ENCODE assay signal across 8 cellular contexts in the genomic region with DNA sequence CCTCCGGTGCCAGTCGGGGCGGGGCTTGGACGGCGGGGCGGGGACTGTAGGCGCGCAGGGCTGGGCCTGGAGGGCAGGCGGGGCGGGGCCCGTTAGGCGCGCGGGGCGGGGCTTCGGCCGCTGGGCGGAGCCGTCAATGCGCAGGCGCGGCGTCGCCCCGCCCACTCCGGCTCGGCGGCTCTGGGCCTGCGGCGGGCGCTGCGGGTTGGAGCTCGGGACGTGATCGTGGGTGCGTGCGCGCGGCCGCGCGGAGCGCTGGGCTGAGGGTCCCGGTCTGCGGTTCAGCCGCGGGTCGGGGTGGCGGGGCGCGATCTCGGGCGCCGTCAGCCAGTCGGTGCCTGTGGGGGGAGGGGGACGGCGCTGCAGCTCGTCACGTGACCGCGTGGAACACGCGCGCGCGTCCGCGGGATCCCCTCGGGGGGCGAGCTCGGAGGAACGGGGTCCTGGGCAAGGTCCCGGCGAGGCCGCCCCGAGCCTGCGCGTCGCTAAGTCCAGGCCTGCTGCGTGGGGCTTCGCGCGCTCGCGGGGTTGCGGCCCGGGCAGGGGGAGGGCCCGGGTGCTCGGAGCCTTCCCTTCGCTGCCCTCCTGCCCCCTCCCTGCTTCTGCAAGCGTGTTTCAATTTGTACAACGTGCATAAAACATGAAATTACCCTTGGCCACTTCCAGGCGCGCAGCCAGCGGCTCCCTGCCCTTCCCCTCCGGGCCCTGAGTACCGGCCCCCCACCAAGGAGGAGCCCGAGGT. TPM values are rescaled to one million over a fixed set of nuclear protein-coding genes. Genes with fewer than 3 reads are reported as not detected.
DNase-seq lines count a peak whose midpoint lies in the region; ATAC-seq, FAIRE-seq and TF ChIP-seq lines count a peak whose summit lies in the region.

A gene (plus strand): TSS at position 164 of the 742 bp plus-strand sequence. CDS start 595 bp downstream, outside the sequence.

- no peaks in the 10 kb centered on the region for H3K9me3 ChIP-seq in hepatocyte (ENCODE audit: low read depth)

- peak; percentile 78 for FAIRE-seq in GM18507 (lab: Jason Lieb, UNC)

- in situ Hi-C loops in astrocyte of the cerebellum (cut with HindIII; ENCODE audit: low sequenced_read_pairs): no loop called here

- no peaks in the 10 kb centered on the region for H3K27me3 ChIP-seq in hepatocyte

- H4K20me1 ChIP-seq in hepatocyte (ENCODE audit: insufficient read depth, poor library complexity, severe bottlenecking): no peaks in the 10 kb centered on the region

- no peaks in the 10 kb centered on the region for H3K36me3 ChIP-seq in hepatocyte (replicated peaks; ENCODE audit: insufficient read depth, low read depth)

- DNase-seq in GM18507 (ENCODE audit: extremely low spot score, insufficient read length, low read depth) (peak; percentile 93), NCI-H2081 (lab: John Stamatoyannopoulos, UW) (peak; percentile 79 to 86), T1000 (lab: John Stamatoyannopoulos, UW) (peak; percentile 88), astrocyte of the cerebellum (ENCODE audit: low read depth) (peak; percentile 35), hepatocyte (ENCODE audit: low spot score) (peak; percentile 97), retinal pigment epithelial cell (ENCODE audit: low read depth) (peak; percentile 25)

- peaks cover 35% of the 10 kb centered on the region for H3K79me2 ChIP-seq in hepatocyte

- peak within 1 kb of the TSS; percentile 77 for H3K4me3 ChIP-seq in astrocyte of the cerebellum (ENCODE audit: low read depth, low read length)
- peak within 1 kb of the TSS; percentile 99 for H3K4me3 ChIP-seq in hepatocyte
- peak within 1 kb of the TSS; percentile 60 for H3K4me3 ChIP-seq in retinal pigment epithelial cell (ENCODE audit: low read length)

- peak within 1 kb of the TSS; percentile 97 for H2AFZ ChIP-seq in hepatocyte

- H3K9me2 ChIP-seq in hepatocyte (replicated peaks; ENCODE audit: insufficient read depth): no peaks in the 10 kb centered on the region

- no peaks in the 10 kb centered on the region for H3K4me1 ChIP-seq in hepatocyte (ENCODE audit: insufficient read depth)

- no peak for TF ChIP-seq CTCF in astrocyte of the cerebellum (IDR thresholded peaks at IDR 0.05; ENCODE audit: low read depth, low read length, missing control alignments)
- TF ChIP-seq CTCF in hepatocyte (IDR thresholded peaks at IDR 0.05; ENCODE audit: poor library complexity): no peak
- TF ChIP-seq CTCF in retinal pigment epithelial cell (conservative IDR thresholded peaks at IDR 0.05; ENCODE audit: low read depth, low read length): no peak

- H3K27ac ChIP-seq in hepatocyte: peak within 1 kb of the TSS; percentile 95

- ATAC-seq in HG02970 (IDR thresholded peaks at IDR 0.05; ENCODE audit: low FRiP score, unreplicated experiment) (peak; percentile 80), GM18858 (IDR thresholded peaks at IDR 0.05; ENCODE audit: unreplicated experiment) (no peak)

- peak within 1 kb of the TSS; percentile 100 for H3K4me2 ChIP-seq in hepatocyte

- under 1% methylated on average over 35 of the region's 98 CpGs for WGBS in hepatocyte (ENCODE audit: low lambda C conversion rate, missing lambda C conversion rate)

RNA-seq across cellular contexts. Expression of the gene that starts here (rescaled TPM):
- total RNA-seq in hepatocyte: 12.9 TPM in 2 replicates
- 41.2 and 54.8 TPM in 2 replicates for polyA plus RNA-seq in hepatocyte

Comparison
In these comparisons a context has a peak if more than half of its experiments do, and no peak if none do; other contexts are left out.
1. DNase-seq: peak in every context shown above with its lines; median percentile 97 in hepatocyte; 93 in GM18507; 88 in T1000; 82 in NCI-H2081; 35 in astrocyte of the cerebellum; 25 in retinal pigment epithelial cell.